ENCODE assay signal across 31 cellular contexts in genomic region chr22:25875461-25875860, GRCh38.
"Had no signal": no experiment of that assay in that cellular context is flagged by ENCODE, and none has a peak within 500 bp of the region (broad histone marks: within the 10 kb centered on the region; RNA-seq: fewer than 3 reads in every experiment).

No MANE protein-coding gene starts in this region.

- H3K36me3 ChIP-seq: MG63, WERI-Rb-1 had no signal

- H3K4me3 ChIP-seq: cardiac muscle cell, MG63, SJCRH30, SK-N-MC had no signal

- H3K4me1 ChIP-seq: SJCRH30 had no signal

- ATAC-seq: activated CD8-positive, alpha-beta memory T cell treated with anti-CD3 and anti-CD28 coated beads, Interleukin-2, amount 10 ng/mL, durations not matched to agents 7 days and 5 days had no signal

- H3K27ac ChIP-seq: cardiac muscle cell, SJCRH30, SK-N-MC, WERI-Rb-1 had no signal

- DNase-seq: activated CD4-positive, alpha-beta memory T cell treated with anti-CD3 and anti-CD28 coated beads, Interleukin-2, amount 10 ng/mL, durations not matched to agents 7 days and 5 days; activated CD4-positive, alpha-beta T cell treated with anti-CD3 and anti-CD28 coated beads for 1 hour; activated CD4-positive, alpha-beta T cell treated with anti-CD3 and anti-CD28 coated beads for 48 hours; activated CD4-positive, CD25-positive, alpha-beta regulatory T cell; activated CD8-positive, alpha-beta memory T cell treated with anti-CD3 and anti-CD28 coated beads for 24 hours; activated CD8-positive, alpha-beta memory T cell treated with anti-CD3 and anti-CD28 coated beads, Interleukin-2, amount 10 ng/mL, durations not matched to agents 7 days and 5 days; activated CD8-positive, alpha-beta memory T cell treated with anti-CD3 and anti-CD28 coated beads, Interleukin-2, amount 50 U/mL, for 48 hours; activated effector memory CD4-positive, alpha-beta T cell treated with Interleukin-2 at 50 U/mL for 16 hours; activated naive CD4-positive, alpha-beta T cell; activated naive CD4-positive, alpha-beta T cell treated with anti-CD3 and anti-CD28 coated beads, Interleukin-2, amount 50 U/mL, for 16 hours; activated naive CD8-positive, alpha-beta T cell treated with anti-CD3 and anti-CD28 coated beads for 36 hours; activated T-cell treated with anti-CD3 and anti-CD28 coated beads, Interleukin-2, amount 50 U/mL, for 48 hours; amniotic stem cell; aorta; Kasumi-1; KBM-7; MG63; NCI-H1048; NCI-H1105 treated with DMSO at 0.1 percent for 48 hours; NCI-H1694; NCI-H1930; NCI-H2081 treated with DMSO at 0.1 percent for 48 hours; NCI-H446; NCI-H510A treated with DMSO at 0.1 percent for 48 hours; OCI-M1; SHP77; SJCRH30; T1000; WERI-Rb-1 had no signal

- H3K9me3 ChIP-seq: MG63, SJCRH30 had no signal
